1 cellular context compared by ENCODE assay signal in genomic region chr6:150272976-150273315, GRCh38.
TF ChIP-seq lines count a peak whose summit lies in the region.

No MANE protein-coding gene starts in this region.

TF ChIP-seq in K562, 482 proteins besides CTCF, POLR2A, EP300 and RAD21 (continued from another document and continues in another):
- no peak for TF ChIP-seq ZNF407 (IDR thresholded peaks at IDR 0.05; ENCODE audit: low read depth)
- peak; percentile 79 for TF ChIP-seq NFE2 (IDR thresholded peaks at IDR 0.05; ENCODE audit: low read depth)
- TF ChIP-seq CREB5 (CRISPR knock-in tag; IDR thresholded peaks at IDR 0.05) = no peak
- TF ChIP-seq TCF3 (CRISPR knock-in tag; IDR thresholded peaks at IDR 0.05) = no peak
- no peak for TF ChIP-seq E2F1 (CRISPR knock-in tag; IDR thresholded peaks at IDR 0.05)
- TF ChIP-seq FOXM1 (IDR thresholded peaks at IDR 0.05; ENCODE audit: low read depth) = no peak
- TF ChIP-seq FOXM1 (CRISPR knock-in tag; IDR thresholded peaks at IDR 0.05; ENCODE audit: low read depth) = no peak
- no peak for TF ChIP-seq ID3 (CRISPR knock-in tag; IDR thresholded peaks at IDR 0.05)
- no peak for TF ChIP-seq ID3 (tag; IDR thresholded peaks at IDR 0.05)
- TF ChIP-seq GATAD2B (IDR thresholded peaks at IDR 0.05; ENCODE audit: borderline replicate concordance) = 0 out of 2 replicates have a peak, but pooled peaks have one; percentile 38
- TF ChIP-seq ZSCAN29 (IDR thresholded peaks at IDR 0.05) = no peak
- TF ChIP-seq POLR2B (IDR thresholded peaks at IDR 0.05; ENCODE audit: low read depth, partially characterized antibody) = no peak
- no peak for TF ChIP-seq ZNF224 (CRISPR knock-in tag; IDR thresholded peaks at IDR 0.05)
- no peak for TF ChIP-seq PHF21A (IDR thresholded peaks at IDR 0.05; ENCODE audit: borderline replicate concordance, low read depth)
- no peak for TF ChIP-seq ATF6 (CRISPR knock-in tag; IDR thresholded peaks at IDR 0.05)
- TF ChIP-seq POLR2H (tag; IDR thresholded peaks at IDR 0.05; ENCODE audit: low read depth) = no peak
- TF ChIP-seq LARP7 (IDR thresholded peaks at IDR 0.05) = no peak
- no peak for TF ChIP-seq CEBPG (CRISPR knock-in tag; IDR thresholded peaks at IDR 0.05)
- no peak for TF ChIP-seq CEBPG (tag; conservative IDR thresholded peaks at IDR 0.05 in 1 of 2, IDR thresholded peaks at IDR 0.05 in 1 of 2)
- 0 out of 2 replicates have a peak, but pooled peaks have one; percentile 33 for TF ChIP-seq ZNF197 (CRISPR knock-in tag; IDR thresholded peaks at IDR 0.05; ENCODE audit: low read depth)
- TF ChIP-seq ZNF639 (CRISPR knock-in tag; conservative IDR thresholded peaks at IDR 0.05 in 1 of 2, IDR thresholded peaks at IDR 0.05 in 1 of 2) = no peak
- no peak for TF ChIP-seq MCM7 (IDR thresholded peaks at IDR 0.05)
- no peak for TF ChIP-seq TAF15 (IDR thresholded peaks at IDR 0.05; ENCODE audit: low read depth, low read length)
- no peak for TF ChIP-seq CHD1 (IDR thresholded peaks at IDR 0.05; ENCODE audit: low read length)
- TF ChIP-seq ZNF740 (CRISPR knock-in tag; IDR thresholded peaks at IDR 0.05) = no peak
- no peak for TF ChIP-seq ZNF740 (tag; IDR thresholded peaks at IDR 0.05)
- no peak for TF ChIP-seq CCNT2 (IDR thresholded peaks at IDR 0.05; ENCODE audit: borderline replicate concordance, extremely low read depth, insufficient read length, low read depth, low read length)
- TF ChIP-seq DPF2 (IDR thresholded peaks at IDR 0.05) = peak; percentile 63; the same call in 1 of the 2 replicates
- TF ChIP-seq ZNF165 (CRISPR knock-in tag; IDR thresholded peaks at IDR 0.05; ENCODE audit: borderline replicate concordance) = no peak
- TF ChIP-seq NR2F6 (CRISPR knock-in tag; IDR thresholded peaks at IDR 0.05) = 0 out of 2 replicates have a peak, but pooled peaks have one; percentile 50
- peak in 1 of 2 experiments; percentile 65; a peak in 1 of 4 replicates for TF ChIP-seq RCOR1 (IDR thresholded peaks at IDR 0.05; ENCODE audit: borderline replicate concordance in 1 of 2, low read depth in 2 of 2, low read length in 2 of 2)
- TF ChIP-seq ATF1 (CRISPR knock-in tag; IDR thresholded peaks at IDR 0.05) = no peak
- no peak for TF ChIP-seq ATF1 (tag; IDR thresholded peaks at IDR 0.05)
- peak; percentile 21; the same call in 1 of the 2 replicates for TF ChIP-seq GMEB1 (CRISPR knock-in tag; IDR thresholded peaks at IDR 0.05)
- no peak for TF ChIP-seq NUFIP1 (IDR thresholded peaks at IDR 0.05; ENCODE audit: partially characterized antibody)
- TF ChIP-seq NR1H2 (CRISPR knock-in tag; IDR thresholded peaks at IDR 0.05) = no peak
- TF ChIP-seq NELFE (IDR thresholded peaks at IDR 0.05; ENCODE audit: insufficient read depth, insufficient read length) = no peak
- no peak for TF ChIP-seq NR0B1 (IDR thresholded peaks at IDR 0.05; ENCODE audit: partially characterized antibody)
- peak; percentile 53; the same call in 1 of the 2 replicates for TF ChIP-seq ELF2 (CRISPR knock-in tag; IDR thresholded peaks at IDR 0.05)
- TF ChIP-seq ATF3 (IDR thresholded peaks at IDR 0.05) = peak; percentile 89
- no peak for TF ChIP-seq ATF3 (CRISPR knock-in tag; conservative IDR thresholded peaks at IDR 0.05)
- no peak for TF ChIP-seq ZNF507 (tag; conservative IDR thresholded peaks at IDR 0.05)
- TF ChIP-seq HIVEP1 (CRISPR knock-in tag; IDR thresholded peaks at IDR 0.05) = 0 out of 2 replicates have a peak, but pooled peaks have one; percentile 55
